In genomic region chr1:181131255-181131901, GRCh38 we compare ENCODE assay signal across 13 cellular contexts. TPM values are rescaled to one million over a fixed set of nuclear protein-coding genes. Genes with fewer than 3 reads are reported as not detected.
DNase-seq lines count a peak whose midpoint lies in the region; ATAC-seq and TF ChIP-seq lines count a peak whose summit lies in the region.
"Had no signal": no experiment of that assay in that cellular context is flagged by ENCODE, and none has a peak within 500 bp of the region (broad histone marks: within the 10 kb centered on the region; RNA-seq: fewer than 3 reads in every experiment).

No MANE protein-coding gene starts in this region.

- no peak for TF ChIP-seq CTCF in WERI-Rb-1 (IDR thresholded peaks at IDR 0.05; ENCODE audit: low read depth, low read length)

- peak overlapping the region; percentile 52 for H3K27ac ChIP-seq in WERI-Rb-1
- H3K27ac ChIP-seq: right lobe of liver had no signal

- H3K36me3 ChIP-seq in WERI-Rb-1 = no peaks in the 10 kb centered on the region
- H3K36me3 ChIP-seq: right lobe of liver had no signal

- intact Hi-C loops in left ventricle myocardium superior (cut with micrococcal nuclease) = no loop called here

- H3K4me3 ChIP-seq in WERI-Rb-1 (ENCODE audit: low read depth, low read length) = no peak overlapping the region
- H3K4me3 ChIP-seq: right lobe of liver had no signal

- no peaks in the 10 kb centered on the region for H3K9me3 ChIP-seq in WERI-Rb-1 (ENCODE audit: severe bottlenecking)
- H3K9me3 ChIP-seq: right lobe of liver had no signal

- ATAC-seq in HG03139 (IDR thresholded peaks at IDR 0.05; ENCODE audit: unreplicated experiment) (peak; percentile 27), left ventricle myocardium superior (no peak)
- ATAC-seq: right lobe of liver had no signal

- TF ChIP-seq POLR2A in GM19193 (IDR thresholded peaks at IDR 0.05; ENCODE audit: extremely low read depth, insufficient read depth, insufficient read length) = peak; percentile 52

- no peaks in the 10 kb centered on the region for H3K27me3 ChIP-seq in WERI-Rb-1 (ENCODE audit: insufficient read depth, low read depth, severe bottlenecking)
- H3K27me3 ChIP-seq: right lobe of liver had no signal

- peak; percentile 37 for DNase-seq in GF-D8 (lab: John Stamatoyannopoulos, UW)
- peak; percentile 46 for DNase-seq in WERI-Rb-1
- no peak for DNase-seq in A172 (ENCODE audit: low spot score)
- no peak for DNase-seq in left ventricle myocardium superior
- DNase-seq in NCI-H526 treated with DMSO at 0.1 percent for 48 hours (lab: John Stamatoyannopoulos, UW) = no peak
- DNase-seq in NCI-H1694 (lab: John Stamatoyannopoulos, UW) = no peak
- DNase-seq: activated naive CD4-positive, alpha-beta T cell treated with anti-CD3 and anti-CD28 coated beads, Interleukin-2, amount 10 ng/mL, durations not matched to agents 7 days and 5 days; NCI-H187 treated with DMSO at 0.1 percent for 48 hours; right lobe of liver; stimulated activated naive CD4-positive, alpha-beta T cell treated with Interleukin-2 at 50 U/mL for 16 hours; T-helper 9 cell had no signal

RNA-seq across cellular contexts. Expression of gene IER5, which starts 42.9 kb away (rescaled TPM):
- 41.9 and 45.0 TPM in 2 replicates for total RNA-seq in A172 (2014; rRNA removed; shearing (Covaris generic))
- 15.9 TPM for total RNA-seq in left ventricle myocardium superior

Comparison
In these comparisons a context has a peak if more than half of its experiments do, and no peak if none do; other contexts are left out.
1. DNase-seq: peak in GF-D8 (single experiment) and WERI-Rb-1 (single experiment); none in A172 (single experiment), left ventricle myocardium superior (single experiment), NCI-H526 treated with DMSO at 0.1 percent for 48 hours (single experiment) and NCI-H1694 (single experiment).